In genomic region chr17:50693041-50693682, GRCh38 we compare ENCODE assay signal across 1 cellular context.
A peak's percentile ranks its signal among the peaks of the same experiment; 100 is the strongest.
TF ChIP-seq lines count a peak whose summit lies in the region.

No MANE protein-coding gene starts in this region.

TF ChIP-seq in HepG2, 621 proteins besides CTCF, POLR2A, EP300 and RAD21 (continued from another document and continues in another):
- TF ChIP-seq FOXK2 (IDR thresholded peaks at IDR 0.05) = no peak
- TF ChIP-seq ZNF598 (CRISPR knock-in tag; IDR thresholded peaks at IDR 0.05; ENCODE audit: borderline replicate concordance) = no peak
- no peak for TF ChIP-seq ZNF557 (CRISPR knock-in tag; IDR thresholded peaks at IDR 0.05)
- no peak for TF ChIP-seq POGZ (CRISPR knock-in tag; IDR thresholded peaks at IDR 0.05)
- TF ChIP-seq ZNF17 (CRISPR knock-in tag; IDR thresholded peaks at IDR 0.05) = no peak
- TF ChIP-seq ZNF576 (CRISPR knock-in tag; IDR thresholded peaks at IDR 0.05) = no peak
- peak; percentile 35; the same call in 1 of the 2 replicates for TF ChIP-seq TFAP4 (IDR thresholded peaks at IDR 0.05; ENCODE audit: borderline replicate concordance, low read depth)
- TF ChIP-seq POLR2AphosphoS2 (IDR thresholded peaks at IDR 0.05; ENCODE audit: low read depth, low read length) = no peak
- no peak for TF ChIP-seq ZNF44 (CRISPR knock-in tag; IDR thresholded peaks at IDR 0.05)
- no peak; the same call in 1 of the 2 replicates for TF ChIP-seq ZNF574 (CRISPR knock-in tag; IDR thresholded peaks at IDR 0.05)
- no peak; the same call in 1 of the 2 replicates for TF ChIP-seq KDM3A (CRISPR knock-in tag; IDR thresholded peaks at IDR 0.05; ENCODE audit: low read depth)
- TF ChIP-seq ZNF691 (CRISPR knock-in tag; IDR thresholded peaks at IDR 0.05; ENCODE audit: borderline replicate concordance, low read depth) = no peak
- TF ChIP-seq NFYC (CRISPR knock-in tag; IDR thresholded peaks at IDR 0.05) = no peak
- TF ChIP-seq ZSCAN30 (CRISPR knock-in tag; IDR thresholded peaks at IDR 0.05) = no peak
- TF ChIP-seq DPF2 (CRISPR knock-in tag; IDR thresholded peaks at IDR 0.05; ENCODE audit: borderline replicate concordance, low read depth) = no peak; the same call in 1 of the 2 replicates
- no peak for TF ChIP-seq SALL1 (CRISPR knock-in tag; IDR thresholded peaks at IDR 0.05)
- no peak for TF ChIP-seq ARNT2 (CRISPR knock-in tag; IDR thresholded peaks at IDR 0.05; ENCODE audit: low read depth)
- TF ChIP-seq KDM2A (CRISPR knock-in tag; IDR thresholded peaks at IDR 0.05; ENCODE audit: borderline replicate concordance, low read depth) = no peak
- no peak for TF ChIP-seq ZNF367 (CRISPR knock-in tag; IDR thresholded peaks at IDR 0.05; ENCODE audit: borderline replicate concordance)
- TF ChIP-seq PCBP2 (optimal IDR thresholded peaks at IDR 0.05; ENCODE audit: low read depth, low read length, poor library complexity, severe bottlenecking) = no peak
- no peak for TF ChIP-seq ZBTB10 (CRISPR knock-in tag; IDR thresholded peaks at IDR 0.05; ENCODE audit: borderline replicate concordance)
- TF ChIP-seq PAXIP1 (CRISPR knock-in tag; conservative IDR thresholded peaks at IDR 0.05) = peak; percentile 90
- no peak for TF ChIP-seq NR2C2 (CRISPR knock-in tag; IDR thresholded peaks at IDR 0.05; ENCODE audit: borderline replicate concordance)
- TF ChIP-seq ZNF101 (CRISPR knock-in tag; IDR thresholded peaks at IDR 0.05; ENCODE audit: borderline replicate concordance, low read depth) = no peak
- no peak for TF ChIP-seq ZNF142 (CRISPR knock-in tag; IDR thresholded peaks at IDR 0.05)
- no peak for TF ChIP-seq ZBTB7A (CRISPR knock-in tag; IDR thresholded peaks at IDR 0.05)
- TF ChIP-seq TRIM22 (IDR thresholded peaks at IDR 0.05) = no peak
- TF ChIP-seq CBFB (CRISPR knock-in tag; IDR thresholded peaks at IDR 0.05) = no peak
- no peak for TF ChIP-seq ZNF737 (CRISPR knock-in tag; IDR thresholded peaks at IDR 0.05; ENCODE audit: borderline replicate concordance)
- no peak for TF ChIP-seq ZNF383 (CRISPR knock-in tag; IDR thresholded peaks at IDR 0.05; ENCODE audit: borderline replicate concordance)
- no peak for TF ChIP-seq ZNF713 (CRISPR knock-in tag; IDR thresholded peaks at IDR 0.05)
- no peak for TF ChIP-seq ZFP36L2 (CRISPR knock-in tag; IDR thresholded peaks at IDR 0.05)
- no peak for TF ChIP-seq IKZF4 (CRISPR knock-in tag; IDR thresholded peaks at IDR 0.05; ENCODE audit: borderline replicate concordance, low read depth, not compliant biosample characterization)
- no peak for TF ChIP-seq GATA4 (IDR thresholded peaks at IDR 0.05; ENCODE audit: borderline replicate concordance, low read depth)
- TF ChIP-seq ASH2L (IDR thresholded peaks at IDR 0.05; ENCODE audit: insufficient read length, low read depth, low read length) = peak; percentile 88
- TF ChIP-seq STAT5B (CRISPR knock-in tag; IDR thresholded peaks at IDR 0.05) = no peak
- TF ChIP-seq NFE2L1 (CRISPR knock-in tag; IDR thresholded peaks at IDR 0.05; ENCODE audit: borderline replicate concordance) = no peak
- no peak for TF ChIP-seq ZNF644 (CRISPR knock-in tag; IDR thresholded peaks at IDR 0.05; ENCODE audit: low read depth)
- no peak for TF ChIP-seq KMT2A (CRISPR knock-in tag; IDR thresholded peaks at IDR 0.05)
- TF ChIP-seq JARID2 (CRISPR knock-in tag; IDR thresholded peaks at IDR 0.05; ENCODE audit: insufficient replicate concordance) = no peak
- no peak for TF ChIP-seq PTBP1 (IDR thresholded peaks at IDR 0.05; ENCODE audit: low read depth, low read length, poor library complexity, severe bottlenecking)
- TF ChIP-seq TEAD2 (CRISPR knock-in tag; IDR thresholded peaks at IDR 0.05) = no peak
- TF ChIP-seq TAF1 (CRISPR knock-in tag; IDR thresholded peaks at IDR 0.05) = no peak
- TF ChIP-seq NCOA5 (CRISPR knock-in tag; IDR thresholded peaks at IDR 0.05) = no peak
- TF ChIP-seq ZNF552 (CRISPR knock-in tag; IDR thresholded peaks at IDR 0.05; ENCODE audit: borderline replicate concordance) = no peak
- peak; percentile 51; the same call in 1 of the 2 replicates for TF ChIP-seq PHF21A (CRISPR knock-in tag; IDR thresholded peaks at IDR 0.05)
- TF ChIP-seq ZNF615 (CRISPR knock-in tag; IDR thresholded peaks at IDR 0.05; ENCODE audit: borderline replicate concordance) = no peak
- no peak for TF ChIP-seq ZNF264 (CRISPR knock-in tag; IDR thresholded peaks at IDR 0.05)
- no peak for TF ChIP-seq ZBTB14 (CRISPR knock-in tag; IDR thresholded peaks at IDR 0.05)
